ENCODE assay signal across 1 cellular context in the genomic region with DNA sequence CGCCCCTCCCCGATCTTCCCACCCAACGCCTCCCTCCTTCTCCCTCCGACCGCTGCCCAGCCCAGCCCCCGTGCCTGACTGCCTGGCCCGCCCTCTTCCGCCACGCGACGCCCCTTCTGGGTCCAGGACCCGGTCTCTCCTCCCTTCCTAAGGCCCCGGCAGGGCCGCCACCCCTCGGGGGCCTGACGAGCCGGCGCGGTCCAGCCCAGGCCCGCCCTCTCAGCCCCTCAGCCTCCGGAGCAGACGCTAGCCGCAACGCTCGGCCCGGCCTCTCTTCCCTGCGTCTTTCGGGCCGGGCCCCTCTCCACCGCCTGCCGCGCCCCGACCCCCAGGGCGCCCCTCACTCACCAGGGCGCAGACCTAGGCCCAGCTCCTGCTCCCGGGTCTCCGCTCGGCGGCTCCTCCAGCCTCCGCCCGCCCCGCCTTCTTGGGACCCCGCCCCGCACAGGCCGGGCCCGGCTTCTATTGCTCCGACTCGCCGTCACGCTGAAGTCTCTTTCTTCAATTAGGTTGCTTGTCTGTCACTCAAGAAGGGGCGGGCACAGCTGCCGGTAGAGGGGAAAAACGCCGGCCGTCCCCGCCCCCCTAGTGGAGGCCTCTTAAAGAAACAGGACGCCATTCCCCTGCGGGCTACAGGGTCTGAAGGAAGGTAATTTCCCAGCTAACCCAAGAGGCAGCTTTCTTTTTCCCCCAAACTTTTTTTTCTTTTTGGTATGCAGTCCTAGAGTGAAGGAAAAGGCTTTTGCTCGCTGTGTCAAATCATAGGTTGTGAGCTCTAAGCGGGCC.
TF ChIP-seq lines count a peak whose summit lies in the region.

TSS of gene ELMO2 (minus strand) at position 416 of the 786 bp plus-strand sequence. CDS start 12,133 bp downstream, outside the sequence.

TF ChIP-seq in WTC11, 78 proteins besides CTCF, POLR2A, EP300 and RAD21 (continued from another document and continues in another):
- TF ChIP-seq, protein P1, sequence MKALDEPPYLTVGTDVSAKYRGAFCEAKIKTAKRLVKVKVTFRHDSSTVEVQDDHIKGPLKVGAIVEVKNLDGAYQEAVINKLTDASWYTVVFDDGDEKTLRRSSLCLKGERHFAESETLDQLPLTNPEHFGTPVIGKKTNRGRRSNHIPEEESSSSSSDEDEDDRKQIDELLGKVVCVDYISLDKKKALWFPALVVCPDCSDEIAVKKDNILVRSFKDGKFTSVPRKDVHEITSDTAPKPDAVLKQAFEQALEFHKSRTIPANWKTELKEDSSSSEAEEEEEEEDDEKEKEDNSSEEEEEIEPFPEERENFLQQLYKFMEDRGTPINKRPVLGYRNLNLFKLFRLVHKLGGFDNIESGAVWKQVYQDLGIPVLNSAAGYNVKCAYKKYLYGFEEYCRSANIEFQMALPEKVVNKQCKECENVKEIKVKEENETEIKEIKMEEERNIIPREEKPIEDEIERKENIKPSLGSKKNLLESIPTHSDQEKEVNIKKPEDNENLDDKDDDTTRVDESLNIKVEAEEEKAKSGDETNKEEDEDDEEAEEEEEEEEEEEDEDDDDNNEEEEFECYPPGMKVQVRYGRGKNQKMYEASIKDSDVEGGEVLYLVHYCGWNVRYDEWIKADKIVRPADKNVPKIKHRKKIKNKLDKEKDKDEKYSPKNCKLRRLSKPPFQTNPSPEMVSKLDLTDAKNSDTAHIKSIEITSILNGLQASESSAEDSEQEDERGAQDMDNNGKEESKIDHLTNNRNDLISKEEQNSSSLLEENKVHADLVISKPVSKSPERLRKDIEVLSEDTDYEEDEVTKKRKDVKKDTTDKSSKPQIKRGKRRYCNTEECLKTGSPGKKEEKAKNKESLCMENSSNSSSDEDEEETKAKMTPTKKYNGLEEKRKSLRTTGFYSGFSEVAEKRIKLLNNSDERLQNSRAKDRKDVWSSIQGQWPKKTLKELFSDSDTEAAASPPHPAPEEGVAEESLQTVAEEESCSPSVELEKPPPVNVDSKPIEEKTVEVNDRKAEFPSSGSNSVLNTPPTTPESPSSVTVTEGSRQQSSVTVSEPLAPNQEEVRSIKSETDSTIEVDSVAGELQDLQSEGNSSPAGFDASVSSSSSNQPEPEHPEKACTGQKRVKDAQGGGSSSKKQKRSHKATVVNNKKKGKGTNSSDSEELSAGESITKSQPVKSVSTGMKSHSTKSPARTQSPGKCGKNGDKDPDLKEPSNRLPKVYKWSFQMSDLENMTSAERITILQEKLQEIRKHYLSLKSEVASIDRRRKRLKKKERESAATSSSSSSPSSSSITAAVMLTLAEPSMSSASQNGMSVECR (CRISPR knock-in tag; IDR thresholded peaks at IDR 0.05; ENCODE audit: borderline replicate concordance), result no peak; the same call in none of the 2 replicates
- no peak for TF ChIP-seq NR2C2 (CRISPR knock-in tag; IDR thresholded peaks at IDR 0.05)
- TF ChIP-seq, protein P2, sequence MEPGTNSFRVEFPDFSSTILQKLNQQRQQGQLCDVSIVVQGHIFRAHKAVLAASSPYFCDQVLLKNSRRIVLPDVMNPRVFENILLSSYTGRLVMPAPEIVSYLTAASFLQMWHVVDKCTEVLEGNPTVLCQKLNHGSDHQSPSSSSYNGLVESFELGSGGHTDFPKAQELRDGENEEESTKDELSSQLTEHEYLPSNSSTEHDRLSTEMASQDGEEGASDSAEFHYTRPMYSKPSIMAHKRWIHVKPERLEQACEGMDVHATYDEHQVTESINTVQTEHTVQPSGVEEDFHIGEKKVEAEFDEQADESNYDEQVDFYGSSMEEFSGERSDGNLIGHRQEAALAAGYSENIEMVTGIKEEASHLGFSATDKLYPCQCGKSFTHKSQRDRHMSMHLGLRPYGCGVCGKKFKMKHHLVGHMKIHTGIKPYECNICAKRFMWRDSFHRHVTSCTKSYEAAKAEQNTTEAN (CRISPR knock-in tag; IDR thresholded peaks at IDR 0.05), result no peak
- no peak for TF ChIP-seq MXD4 (CRISPR knock-in tag; IDR thresholded peaks at IDR 0.05; ENCODE audit: borderline replicate concordance)
- no peak for TF ChIP-seq NR1H2 (CRISPR knock-in tag; IDR thresholded peaks at IDR 0.05)
- TF ChIP-seq, protein P3, sequence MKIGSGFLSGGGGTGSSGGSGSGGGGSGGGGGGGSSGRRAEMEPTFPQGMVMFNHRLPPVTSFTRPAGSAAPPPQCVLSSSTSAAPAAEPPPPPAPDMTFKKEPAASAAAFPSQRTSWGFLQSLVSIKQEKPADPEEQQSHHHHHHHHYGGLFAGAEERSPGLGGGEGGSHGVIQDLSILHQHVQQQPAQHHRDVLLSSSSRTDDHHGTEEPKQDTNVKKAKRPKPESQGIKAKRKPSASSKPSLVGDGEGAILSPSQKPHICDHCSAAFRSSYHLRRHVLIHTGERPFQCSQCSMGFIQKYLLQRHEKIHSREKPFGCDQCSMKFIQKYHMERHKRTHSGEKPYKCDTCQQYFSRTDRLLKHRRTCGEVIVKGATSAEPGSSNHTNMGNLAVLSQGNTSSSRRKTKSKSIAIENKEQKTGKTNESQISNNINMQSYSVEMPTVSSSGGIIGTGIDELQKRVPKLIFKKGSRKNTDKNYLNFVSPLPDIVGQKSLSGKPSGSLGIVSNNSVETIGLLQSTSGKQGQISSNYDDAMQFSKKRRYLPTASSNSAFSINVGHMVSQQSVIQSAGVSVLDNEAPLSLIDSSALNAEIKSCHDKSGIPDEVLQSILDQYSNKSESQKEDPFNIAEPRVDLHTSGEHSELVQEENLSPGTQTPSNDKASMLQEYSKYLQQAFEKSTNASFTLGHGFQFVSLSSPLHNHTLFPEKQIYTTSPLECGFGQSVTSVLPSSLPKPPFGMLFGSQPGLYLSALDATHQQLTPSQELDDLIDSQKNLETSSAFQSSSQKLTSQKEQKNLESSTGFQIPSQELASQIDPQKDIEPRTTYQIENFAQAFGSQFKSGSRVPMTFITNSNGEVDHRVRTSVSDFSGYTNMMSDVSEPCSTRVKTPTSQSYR (CRISPR knock-in tag; IDR thresholded peaks at IDR 0.05), result peak; percentile 51; the same call in 1 of the 2 replicates
- TF ChIP-seq, protein P4, sequence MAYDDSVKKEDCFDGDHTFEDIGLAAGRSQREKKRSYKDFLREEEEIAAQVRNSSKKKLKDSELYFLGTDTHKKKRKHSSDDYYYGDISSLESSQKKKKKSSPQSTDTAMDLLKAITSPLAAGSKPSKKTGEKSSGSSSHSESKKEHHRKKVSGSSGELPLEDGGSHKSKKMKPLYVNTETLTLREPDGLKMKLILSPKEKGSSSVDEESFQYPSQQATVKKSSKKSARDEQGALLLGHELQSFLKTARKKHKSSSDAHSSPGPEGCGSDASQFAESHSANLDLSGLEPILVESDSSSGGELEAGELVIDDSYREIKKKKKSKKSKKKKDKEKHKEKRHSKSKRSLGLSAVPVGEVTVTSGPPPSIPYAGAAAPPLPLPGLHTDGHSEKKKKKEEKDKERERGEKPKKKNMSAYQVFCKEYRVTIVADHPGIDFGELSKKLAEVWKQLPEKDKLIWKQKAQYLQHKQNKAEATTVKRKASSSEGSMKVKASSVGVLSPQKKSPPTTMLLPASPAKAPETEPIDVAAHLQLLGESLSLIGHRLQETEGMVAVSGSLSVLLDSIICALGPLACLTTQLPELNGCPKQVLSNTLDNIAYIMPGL (CRISPR knock-in tag; IDR thresholded peaks at IDR 0.05), result peak; percentile 70
- TF ChIP-seq RORB (CRISPR knock-in tag; IDR thresholded peaks at IDR 0.05), result no peak
- no peak for TF ChIP-seq SMAD3 (CRISPR knock-in tag; IDR thresholded peaks at IDR 0.05; ENCODE audit: borderline replicate concordance)
- no peak for TF ChIP-seq STAT6 (CRISPR knock-in tag; conservative IDR thresholded peaks at IDR 0.05; ENCODE audit: low read depth)
- no peak for TF ChIP-seq FOXP1 (CRISPR knock-in tag; IDR thresholded peaks at IDR 0.05; ENCODE audit: borderline replicate concordance)
- TF ChIP-seq ATF6 (CRISPR knock-in tag; IDR thresholded peaks at IDR 0.05), result no peak
- no peak for TF ChIP-seq ZNF671 (CRISPR knock-in tag; IDR thresholded peaks at IDR 0.05)
- TF ChIP-seq NFYB (CRISPR knock-in tag; conservative IDR thresholded peaks at IDR 0.05; ENCODE audit: low read depth), result peak; percentile 90
- no peak for TF ChIP-seq AFF4 (CRISPR knock-in tag; IDR thresholded peaks at IDR 0.05; ENCODE audit: borderline replicate concordance)
- TF ChIP-seq ZNF263 (CRISPR knock-in tag; IDR thresholded peaks at IDR 0.05; ENCODE audit: low read depth), result no peak
- TF ChIP-seq ZNF416 (CRISPR knock-in tag; IDR thresholded peaks at IDR 0.05), result no peak
- no peak for TF ChIP-seq MLX (CRISPR knock-in tag; IDR thresholded peaks at IDR 0.05)
- TF ChIP-seq USF1 (CRISPR knock-in tag; IDR thresholded peaks at IDR 0.05), result no peak
- no peak for TF ChIP-seq KAT7 (CRISPR knock-in tag; IDR thresholded peaks at IDR 0.05; ENCODE audit: borderline replicate concordance)
- TF ChIP-seq, protein P5, sequence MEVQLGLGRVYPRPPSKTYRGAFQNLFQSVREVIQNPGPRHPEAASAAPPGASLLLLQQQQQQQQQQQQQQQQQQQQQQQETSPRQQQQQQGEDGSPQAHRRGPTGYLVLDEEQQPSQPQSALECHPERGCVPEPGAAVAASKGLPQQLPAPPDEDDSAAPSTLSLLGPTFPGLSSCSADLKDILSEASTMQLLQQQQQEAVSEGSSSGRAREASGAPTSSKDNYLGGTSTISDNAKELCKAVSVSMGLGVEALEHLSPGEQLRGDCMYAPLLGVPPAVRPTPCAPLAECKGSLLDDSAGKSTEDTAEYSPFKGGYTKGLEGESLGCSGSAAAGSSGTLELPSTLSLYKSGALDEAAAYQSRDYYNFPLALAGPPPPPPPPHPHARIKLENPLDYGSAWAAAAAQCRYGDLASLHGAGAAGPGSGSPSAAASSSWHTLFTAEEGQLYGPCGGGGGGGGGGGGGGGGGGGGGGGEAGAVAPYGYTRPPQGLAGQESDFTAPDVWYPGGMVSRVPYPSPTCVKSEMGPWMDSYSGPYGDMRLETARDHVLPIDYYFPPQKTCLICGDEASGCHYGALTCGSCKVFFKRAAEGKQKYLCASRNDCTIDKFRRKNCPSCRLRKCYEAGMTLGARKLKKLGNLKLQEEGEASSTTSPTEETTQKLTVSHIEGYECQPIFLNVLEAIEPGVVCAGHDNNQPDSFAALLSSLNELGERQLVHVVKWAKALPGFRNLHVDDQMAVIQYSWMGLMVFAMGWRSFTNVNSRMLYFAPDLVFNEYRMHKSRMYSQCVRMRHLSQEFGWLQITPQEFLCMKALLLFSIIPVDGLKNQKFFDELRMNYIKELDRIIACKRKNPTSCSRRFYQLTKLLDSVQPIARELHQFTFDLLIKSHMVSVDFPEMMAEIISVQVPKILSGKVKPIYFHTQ (CRISPR knock-in tag; IDR thresholded peaks at IDR 0.05), result no peak
- TF ChIP-seq ETV6 (CRISPR knock-in tag; IDR thresholded peaks at IDR 0.05), result 0 out of 2 replicates have a peak, but pooled peaks have one; percentile 15
